Comparison of ENCODE assay signal across 7 cellular contexts in genomic region chr2:25362564-25363145, GRCh38. TPM values are rescaled to one million over a fixed set of nuclear protein-coding genes. Genes with fewer than 3 reads are reported as not detected.
A peak's percentile ranks its signal among the peaks of the same experiment; 100 is the strongest.
DNase-seq lines count a peak whose midpoint lies in the region; ATAC-seq, FAIRE-seq and TF ChIP-seq lines count a peak whose summit lies in the region.

No MANE protein-coding gene starts in this region.

- FAIRE-seq in kidney (lab: Jason Lieb, UNC), result no peak

- no peaks in the 10 kb centered on the region for H3K27me3 Mint-ChIP-seq in activated naive CD8-positive, alpha-beta T cell

- H3K9me3 Mint-ChIP-seq in activated naive CD8-positive, alpha-beta T cell (ENCODE audit: low read depth), result no peaks in the 10 kb centered on the region

- peak overlapping the region; percentile 72 to 77 for H3K4me3 ChIP-seq in kidney (ENCODE audit: low read length in 2 of 2)

- peak overlapping the region; percentile 57 to 72 for H3K9ac ChIP-seq in kidney (ENCODE audit: low read length in 2 of 2)

- DNase-seq in RPMI8226 (peak; percentile 62), kidney (peak; percentile 83), HPDE6-E6E7 (ENCODE audit: extremely low spot score) (no peak)
- DNase-seq in stimulated activated CD8-positive, alpha-beta memory T cell treated with anti-CD3 and anti-CD28 coated beads, Interleukin-12 subunit alpha, Interleukin-12 subunit beta, amount 100 ng/mL, for 1 hour (ENCODE audit: low read depth), result peak; percentile 46

- H3K27ac Mint-ChIP-seq in activated naive CD8-positive, alpha-beta T cell, result peak overlapping the region; percentile 93

- intact Hi-C loops in kidney (cut with DNase I), result no loop called here

- ATAC-seq in GM19025 (IDR thresholded peaks at IDR 0.05; ENCODE audit: low read depth, unreplicated experiment), result peak; percentile 52
- peak; percentile 52 for ATAC-seq in HG03039 (IDR thresholded peaks at IDR 0.05; ENCODE audit: unreplicated experiment)

- H3K4me3 Mint-ChIP-seq in activated naive CD8-positive, alpha-beta T cell, result peak overlapping the region; percentile 90

- no peaks in the 10 kb centered on the region for H3K36me3 Mint-ChIP-seq in activated naive CD8-positive, alpha-beta T cell

- peak overlapping the region; percentile 74 to 82 for H3K27ac ChIP-seq in kidney (ENCODE audit: low read depth in 2 of 2, low read length in 2 of 2)

- H3K36me3 ChIP-seq in kidney (ENCODE audit: control insufficient read depth in 1 of 2, insufficient read depth in 2 of 2, low read length in 2 of 2), result no peaks in the 10 kb centered on the region

- H3K4me1 ChIP-seq in kidney (ENCODE audit: control insufficient read depth in 1 of 2, insufficient read depth in 1 of 2, low read depth in 1 of 2, low read length in 2 of 2), result peaks cover 5 to 10% of the 10 kb centered on the region in 2 donors

- TF ChIP-seq CTCF in kidney (IDR thresholded peaks at IDR 0.05; ENCODE audit: borderline replicate concordance, extremely low read depth, insufficient read depth), result no peak

- H3K9me3 ChIP-seq in kidney (ENCODE audit: control insufficient read depth in 1 of 2, low read length in 2 of 2), result no peaks in the 10 kb centered on the region

- H3K4me1 Mint-ChIP-seq in activated naive CD8-positive, alpha-beta T cell (ENCODE audit: low read depth), result peaks cover 13% of the 10 kb centered on the region

RNA-seq across cellular contexts. Expression of gene DNMT3A, which starts 20.9 kb away (rescaled TPM):
- 31.4 TPM for total RNA-seq in kidney
- polyA plus RNA-seq in kidney (ENCODE audit: insufficient read depth, low read depth, low replicate concordance), result 6.5 TPM
